In genomic region chr13:99970761-99971575, GRCh38 we compare ENCODE assay signal across 1 cellular context.
TF ChIP-seq lines count a peak whose summit lies in the region.

No MANE protein-coding gene starts in this region.

TF ChIP-seq in K562, 482 proteins besides CTCF, POLR2A, EP300 and RAD21 (continued from another document and continues in another):
- TF ChIP-seq RREB1 (CRISPR knock-in tag; IDR thresholded peaks at IDR 0.05), result no peak
- TF ChIP-seq NUFIP1 (IDR thresholded peaks at IDR 0.05; ENCODE audit: partially characterized antibody), result no peak
- TF ChIP-seq E2F3 (CRISPR knock-in tag; IDR thresholded peaks at IDR 0.05), result no peak
- no peak for TF ChIP-seq ZNF561 (CRISPR knock-in tag; conservative IDR thresholded peaks at IDR 0.05)
- TF ChIP-seq ZFX (CRISPR knock-in tag; IDR thresholded peaks at IDR 0.05), result peak; percentile 32
- no peak for TF ChIP-seq SREBF1 (IDR thresholded peaks at IDR 0.05; ENCODE audit: borderline replicate concordance, low read depth, low read length)
- no peak for TF ChIP-seq ZFPM2 (CRISPR knock-in tag; IDR thresholded peaks at IDR 0.05)
- TF ChIP-seq MED1 (CRISPR knock-in tag; IDR thresholded peaks at IDR 0.05; ENCODE audit: borderline replicate concordance), result no peak
- TF ChIP-seq KLF1 (tag; IDR thresholded peaks at IDR 0.05), result no peak
- TF ChIP-seq, protein P1, sequence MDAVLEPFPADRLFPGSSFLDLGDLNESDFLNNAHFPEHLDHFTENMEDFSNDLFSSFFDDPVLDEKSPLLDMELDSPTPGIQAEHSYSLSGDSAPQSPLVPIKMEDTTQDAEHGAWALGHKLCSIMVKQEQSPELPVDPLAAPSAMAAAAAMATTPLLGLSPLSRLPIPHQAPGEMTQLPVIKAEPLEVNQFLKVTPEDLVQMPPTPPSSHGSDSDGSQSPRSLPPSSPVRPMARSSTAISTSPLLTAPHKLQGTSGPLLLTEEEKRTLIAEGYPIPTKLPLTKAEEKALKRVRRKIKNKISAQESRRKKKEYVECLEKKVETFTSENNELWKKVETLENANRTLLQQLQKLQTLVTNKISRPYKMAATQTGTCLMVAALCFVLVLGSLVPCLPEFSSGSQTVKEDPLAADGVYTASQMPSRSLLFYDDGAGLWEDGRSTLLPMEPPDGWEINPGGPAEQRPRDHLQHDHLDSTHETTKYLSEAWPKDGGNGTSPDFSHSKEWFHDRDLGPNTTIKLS (IDR thresholded peaks at IDR 0.05; ENCODE audit: borderline replicate concordance, low read depth), result no peak
- TF ChIP-seq, protein P2, sequence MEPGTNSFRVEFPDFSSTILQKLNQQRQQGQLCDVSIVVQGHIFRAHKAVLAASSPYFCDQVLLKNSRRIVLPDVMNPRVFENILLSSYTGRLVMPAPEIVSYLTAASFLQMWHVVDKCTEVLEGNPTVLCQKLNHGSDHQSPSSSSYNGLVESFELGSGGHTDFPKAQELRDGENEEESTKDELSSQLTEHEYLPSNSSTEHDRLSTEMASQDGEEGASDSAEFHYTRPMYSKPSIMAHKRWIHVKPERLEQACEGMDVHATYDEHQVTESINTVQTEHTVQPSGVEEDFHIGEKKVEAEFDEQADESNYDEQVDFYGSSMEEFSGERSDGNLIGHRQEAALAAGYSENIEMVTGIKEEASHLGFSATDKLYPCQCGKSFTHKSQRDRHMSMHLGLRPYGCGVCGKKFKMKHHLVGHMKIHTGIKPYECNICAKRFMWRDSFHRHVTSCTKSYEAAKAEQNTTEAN (CRISPR knock-in tag; IDR thresholded peaks at IDR 0.05), result no peak
- TF ChIP-seq E2F6 (IDR thresholded peaks at IDR 0.05; ENCODE audit: borderline replicate concordance in 1 of 2, extremely low read depth in 1 of 2, insufficient read depth in 1 of 2, insufficient read length in 1 of 2, low read depth in 1 of 2, low read length in 1 of 2, poor library complexity in 1 of 2, severe bottlenecking in 1 of 2), result peak; percentile 58 to 88
- TF ChIP-seq CREB1 (IDR thresholded peaks at IDR 0.05), result no peak
- TF ChIP-seq CREB1 (CRISPR knock-in tag; IDR thresholded peaks at IDR 0.05), result no peak
- TF ChIP-seq FOXJ2 (tag; IDR thresholded peaks at IDR 0.05), result no peak
- peak in 1 of 2 experiments; percentile 56; a peak in 1 of 4 replicates for TF ChIP-seq KDM1A (IDR thresholded peaks at IDR 0.05)
- TF ChIP-seq, protein P3, sequence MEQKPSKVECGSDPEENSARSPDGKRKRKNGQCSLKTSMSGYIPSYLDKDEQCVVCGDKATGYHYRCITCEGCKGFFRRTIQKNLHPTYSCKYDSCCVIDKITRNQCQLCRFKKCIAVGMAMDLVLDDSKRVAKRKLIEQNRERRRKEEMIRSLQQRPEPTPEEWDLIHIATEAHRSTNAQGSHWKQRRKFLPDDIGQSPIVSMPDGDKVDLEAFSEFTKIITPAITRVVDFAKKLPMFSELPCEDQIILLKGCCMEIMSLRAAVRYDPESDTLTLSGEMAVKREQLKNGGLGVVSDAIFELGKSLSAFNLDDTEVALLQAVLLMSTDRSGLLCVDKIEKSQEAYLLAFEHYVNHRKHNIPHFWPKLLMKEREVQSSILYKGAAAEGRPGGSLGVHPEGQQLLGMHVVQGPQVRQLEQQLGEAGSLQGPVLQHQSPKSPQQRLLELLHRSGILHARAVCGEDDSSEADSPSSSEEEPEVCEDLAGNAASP (IDR thresholded peaks at IDR 0.05), result no peak
- no peak for TF ChIP-seq TARDBP (IDR thresholded peaks at IDR 0.05)
- peak; percentile 30 for TF ChIP-seq FIP1L1 (IDR thresholded peaks at IDR 0.05; ENCODE audit: low read depth, low read length, poor library complexity, severe bottlenecking)
- no peak for TF ChIP-seq SPI1 (IDR thresholded peaks at IDR 0.05; ENCODE audit: borderline replicate concordance, low read depth, low read length)
- TF ChIP-seq MAFG (tag; conservative IDR thresholded peaks at IDR 0.05), result no peak
- TF ChIP-seq, protein P4, sequence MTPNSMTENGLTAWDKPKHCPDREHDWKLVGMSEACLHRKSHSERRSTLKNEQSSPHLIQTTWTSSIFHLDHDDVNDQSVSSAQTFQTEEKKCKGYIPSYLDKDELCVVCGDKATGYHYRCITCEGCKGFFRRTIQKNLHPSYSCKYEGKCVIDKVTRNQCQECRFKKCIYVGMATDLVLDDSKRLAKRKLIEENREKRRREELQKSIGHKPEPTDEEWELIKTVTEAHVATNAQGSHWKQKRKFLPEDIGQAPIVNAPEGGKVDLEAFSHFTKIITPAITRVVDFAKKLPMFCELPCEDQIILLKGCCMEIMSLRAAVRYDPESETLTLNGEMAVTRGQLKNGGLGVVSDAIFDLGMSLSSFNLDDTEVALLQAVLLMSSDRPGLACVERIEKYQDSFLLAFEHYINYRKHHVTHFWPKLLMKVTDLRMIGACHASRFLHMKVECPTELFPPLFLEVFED (CRISPR knock-in tag; conservative IDR thresholded peaks at IDR 0.05), result no peak
- TF ChIP-seq HINFP (tag; conservative IDR thresholded peaks at IDR 0.05; ENCODE audit: low read depth), result no peak
- no peak for TF ChIP-seq KDM4B (IDR thresholded peaks at IDR 0.05; ENCODE audit: borderline replicate concordance in 2 of 2, low read depth in 1 of 2)
- TF ChIP-seq C11orf30 (IDR thresholded peaks at IDR 0.05; ENCODE audit: low read depth), result no peak
- no peak for TF ChIP-seq SNRNP70 (optimal IDR thresholded peaks at IDR 0.05; ENCODE audit: low read depth, low read length)
- TF ChIP-seq TAL1 (IDR thresholded peaks at IDR 0.05), result no peak
- TF ChIP-seq CHD1 (IDR thresholded peaks at IDR 0.05; ENCODE audit: low read length), result no peak
- no peak for TF ChIP-seq ATF6 (CRISPR knock-in tag; IDR thresholded peaks at IDR 0.05)
- TF ChIP-seq PTTG1 (tag; IDR thresholded peaks at IDR 0.05; ENCODE audit: low read depth), result no peak
